1 cellular context compared by ENCODE assay signal in the genomic region with DNA sequence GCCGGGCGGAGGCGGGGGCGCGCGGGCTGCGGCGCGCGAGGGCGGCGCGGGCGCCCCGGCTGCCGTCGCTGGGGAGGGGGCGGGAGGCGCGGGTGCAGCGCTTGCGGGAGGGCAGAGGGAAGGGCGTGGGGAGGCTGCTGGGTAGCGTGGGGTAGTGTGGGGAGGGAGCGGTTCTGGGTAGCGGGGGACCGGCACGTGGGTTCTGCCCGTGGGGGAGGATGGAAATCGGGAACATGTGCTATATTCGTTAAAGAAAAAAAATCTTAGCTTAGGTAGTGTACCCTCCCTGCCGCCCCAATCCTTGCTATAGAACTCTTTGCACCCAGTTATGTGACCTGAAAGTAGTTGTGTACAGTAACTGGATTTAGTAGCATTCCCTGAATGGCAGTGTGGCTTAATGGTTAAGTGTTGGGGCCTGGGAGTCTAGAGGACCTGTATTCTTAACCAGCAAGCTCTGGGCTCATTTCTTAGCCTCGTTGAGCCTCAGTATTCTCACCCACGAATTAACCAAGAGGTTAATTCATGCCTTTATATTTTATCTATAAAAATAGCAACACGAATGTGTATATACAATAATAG.
TF ChIP-seq lines count a peak whose summit lies in the region.

No MANE protein-coding gene starts in this region.

TF ChIP-seq in SK-N-SH treated with all-trans-retinoic acid at 6 μM for 48 hours, 23 proteins besides CTCF, POLR2A, EP300 and RAD21 (continued from another document):
- TF ChIP-seq TSHZ2 (CRISPR knock-in tag; IDR thresholded peaks at IDR 0.05) = no peak
- TF ChIP-seq ZNF8 (CRISPR knock-in tag; IDR thresholded peaks at IDR 0.05) = no peak
- TF ChIP-seq PPARA (CRISPR knock-in tag; IDR thresholded peaks at IDR 0.05; ENCODE audit: borderline replicate concordance) = no peak
- TF ChIP-seq ZC3H10 (CRISPR knock-in tag; IDR thresholded peaks at IDR 0.05) = no peak
- no peak for TF ChIP-seq CSDC2 (CRISPR knock-in tag; IDR thresholded peaks at IDR 0.05)
- TF ChIP-seq ISL1 (CRISPR knock-in tag; IDR thresholded peaks at IDR 0.05) = no peak
- TF ChIP-seq ZNF565 (CRISPR knock-in tag; conservative IDR thresholded peaks at IDR 0.05; ENCODE audit: low read depth) = no peak
